In genomic region chr5:100840364-100840763, GRCh38 we compare ENCODE assay signal across 8 cellular contexts.
DNase-seq lines count a peak whose midpoint lies in the region; ATAC-seq and TF ChIP-seq lines count a peak whose summit lies in the region.

No MANE protein-coding gene starts in this region.

- in situ Hi-C loops in G401 (cut with HindIII; ENCODE audit: low sequenced_read_pairs) = no loop called here

- H3K4me3 Mint-ChIP-seq in activated naive CD8-positive, alpha-beta T cell treated with anti-CD3 and anti-CD28 coated beads, Interleukin-2, amount 50 U/mL, for 24 hours = peak overlapping the region; percentile 64
- H3K4me3 Mint-ChIP-seq in stimulated activated naive B cell treated with anti-CD40 and anti-IgM and Interleukin-4, amounts not matched to agents 10 μg/mL and 1 μg/mL and 100 μg/mL, for 72 hours = no peak overlapping the region

- DNase-seq in GM06990 (ENCODE audit: extremely low read depth, insufficient read length) (peak; percentile 76), HT1080 (ENCODE audit: low read depth) (peak; percentile 25), caudate nucleus (lab: John Stamatoyannopoulos, UW) (no peak), anterior cingulate cortex (lab: John Stamatoyannopoulos, UW) (no peak), G401 (ENCODE audit: low spot score) (no peak)
- no peak for DNase-seq in activated naive CD8-positive, alpha-beta T cell treated with anti-CD3 and anti-CD28 coated beads, Interleukin-2, amount 50 U/mL, for 24 hours
- peak; percentile 43 for DNase-seq in stimulated activated naive B cell treated with anti-CD40 and anti-IgM and Interleukin-4, amounts not matched to agents 10 μg/mL and 1 μg/mL and 100 μg/mL, for 72 hours

- no peaks in the 10 kb centered on the region for H3K36me3 ChIP-seq in GM06990 (ENCODE audit: control insufficient read depth, insufficient read depth, low read length)

- H3K27ac Mint-ChIP-seq in activated naive CD8-positive, alpha-beta T cell treated with anti-CD3 and anti-CD28 coated beads, Interleukin-2, amount 50 U/mL, for 24 hours = peak overlapping the region; percentile 97
- H3K27ac Mint-ChIP-seq in stimulated activated naive B cell treated with anti-CD40 and anti-IgM and Interleukin-4, amounts not matched to agents 10 μg/mL and 1 μg/mL and 100 μg/mL, for 72 hours = peak overlapping the region; percentile 93

- H3K4me3 ChIP-seq in GM06990 (replicated peaks; ENCODE audit: low read depth, low read length) = no peak overlapping the region

- H3K27me3 ChIP-seq in GM06990 (replicated peaks; ENCODE audit: control insufficient read depth, insufficient read depth, low read length) = no peaks in the 10 kb centered on the region

- H3K9me3 Mint-ChIP-seq in activated naive CD8-positive, alpha-beta T cell treated with anti-CD3 and anti-CD28 coated beads, Interleukin-2, amount 50 U/mL, for 24 hours = peaks cover 4% of the 10 kb centered on the region
- H3K9me3 Mint-ChIP-seq in stimulated activated naive B cell treated with anti-CD40 and anti-IgM and Interleukin-4, amounts not matched to agents 10 μg/mL and 1 μg/mL and 100 μg/mL, for 72 hours = no peaks in the 10 kb centered on the region

- no peak overlapping the region for H3K27ac ChIP-seq in caudate nucleus (ENCODE audit: low read depth, low read length)

- peak; percentile 81 for ATAC-seq in GM21447 (IDR thresholded peaks at IDR 0.05; ENCODE audit: unreplicated experiment)
- peak; percentile 94 for ATAC-seq in activated naive CD8-positive, alpha-beta T cell treated with anti-CD3 and anti-CD28 coated beads, Interleukin-2, amount 50 U/mL, for 24 hours
- ATAC-seq in stimulated activated naive B cell treated with anti-CD40 and anti-IgM and Interleukin-4, amounts not matched to agents 10 μg/mL and 1 μg/mL and 100 μg/mL, for 72 hours (replicated peaks) = peak; percentile 94 to 97

- no peak for TF ChIP-seq CTCF in GM06990 (IDR thresholded peaks at IDR 0.05; ENCODE audit: insufficient read depth, low read length, poor library complexity, severe bottlenecking)

- H3K4me1 Mint-ChIP-seq in activated naive CD8-positive, alpha-beta T cell treated with anti-CD3 and anti-CD28 coated beads, Interleukin-2, amount 50 U/mL, for 24 hours = peaks cover 83% of the 10 kb centered on the region
- H3K4me1 Mint-ChIP-seq in stimulated activated naive B cell treated with anti-CD40 and anti-IgM and Interleukin-4, amounts not matched to agents 10 μg/mL and 1 μg/mL and 100 μg/mL, for 72 hours = peaks cover 33 to 53% of the 10 kb centered on the region in 2 donors

- no peaks in the 10 kb centered on the region for H3K27me3 Mint-ChIP-seq in activated naive CD8-positive, alpha-beta T cell treated with anti-CD3 and anti-CD28 coated beads, Interleukin-2, amount 50 U/mL, for 24 hours
- H3K27me3 Mint-ChIP-seq in stimulated activated naive B cell treated with anti-CD40 and anti-IgM and Interleukin-4, amounts not matched to agents 10 μg/mL and 1 μg/mL and 100 μg/mL, for 72 hours = no peaks in the 10 kb centered on the region

- H3K36me3 Mint-ChIP-seq in activated naive CD8-positive, alpha-beta T cell treated with anti-CD3 and anti-CD28 coated beads, Interleukin-2, amount 50 U/mL, for 24 hours (ENCODE audit: low read depth) = peaks cover 44% of the 10 kb centered on the region
- peaks cover 11 to 42% of the 10 kb centered on the region in 2 donors for H3K36me3 Mint-ChIP-seq in stimulated activated naive B cell treated with anti-CD40 and anti-IgM and Interleukin-4, amounts not matched to agents 10 μg/mL and 1 μg/mL and 100 μg/mL, for 72 hours

Comparison
In these comparisons a context has a peak if more than half of its experiments do, and no peak if none do; other contexts are left out.
1. DNase-seq: peak in GM06990 (single experiment), HT1080 (single experiment) and stimulated activated naive B cell treated with anti-CD40 and anti-IgM and Interleukin-4, amounts not matched to agents 10 μg/mL and 1 μg/mL and 100 μg/mL, for 72 hours (single experiment); none in activated naive CD8-positive, alpha-beta T cell treated with anti-CD3 and anti-CD28 coated beads, Interleukin-2, amount 50 U/mL, for 24 hours (single experiment), caudate nucleus (0 of 61), anterior cingulate cortex (0 of 58) and G401 (single experiment).
2. Peak in every context shown above with its lines, with median percentiles within 50 percentile points of each other: ATAC-seq.